Comparison of ENCODE assay signal across 1 cellular context in the genomic region with DNA sequence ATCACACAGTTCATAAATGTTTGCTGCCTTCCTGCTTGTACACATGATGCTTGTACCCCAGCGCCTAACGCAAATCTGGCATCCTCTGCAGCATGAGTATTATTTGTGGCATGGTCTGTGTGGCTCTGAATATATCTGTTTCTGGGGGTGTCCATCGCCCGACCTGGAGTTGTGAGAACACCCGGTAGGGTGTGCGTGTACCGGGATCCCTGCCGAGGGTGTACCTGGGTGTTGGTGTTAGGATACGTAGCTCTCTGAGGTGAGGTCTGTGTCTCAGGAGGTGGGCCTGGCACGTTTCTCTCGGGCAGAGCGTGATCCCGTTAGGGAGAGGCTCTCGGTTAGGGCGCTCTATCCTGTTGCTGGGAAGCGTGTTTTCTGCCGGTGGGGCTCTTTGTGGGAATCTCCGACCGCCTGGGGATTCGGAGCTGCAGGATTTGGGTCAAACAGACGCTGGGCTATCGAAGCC.
TF ChIP-seq lines count a peak whose summit lies in the region.

No MANE protein-coding gene starts in this region.

TF ChIP-seq in HepG2, 621 proteins besides CTCF, POLR2A, EP300 and RAD21 (continued from another document and continues in another):
- no peak for TF ChIP-seq PRMT3 (CRISPR knock-in tag; IDR thresholded peaks at IDR 0.05; ENCODE audit: borderline replicate concordance, low read depth)
- no peak for TF ChIP-seq SRY (CRISPR knock-in tag; IDR thresholded peaks at IDR 0.05)
- TF ChIP-seq, protein P1, sequence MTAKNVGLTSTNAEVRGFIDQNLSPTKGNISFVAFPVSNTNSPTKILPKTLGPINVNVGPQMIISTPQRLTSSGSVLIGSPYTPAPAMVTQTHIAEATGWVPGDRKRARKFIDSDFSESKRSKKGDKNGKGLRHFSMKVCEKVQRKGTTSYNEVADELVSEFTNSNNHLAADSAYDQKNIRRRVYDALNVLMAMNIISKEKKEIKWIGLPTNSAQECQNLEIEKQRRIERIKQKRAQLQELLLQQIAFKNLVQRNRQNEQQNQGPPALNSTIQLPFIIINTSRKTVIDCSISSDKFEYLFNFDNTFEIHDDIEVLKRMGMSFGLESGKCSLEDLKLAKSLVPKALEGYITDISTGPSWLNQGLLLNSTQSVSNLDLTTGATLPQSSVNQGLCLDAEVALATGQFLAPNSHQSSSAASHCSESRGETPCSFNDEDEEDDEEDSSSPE (CRISPR knock-in tag; IDR thresholded peaks at IDR 0.05) = no peak
- no peak for TF ChIP-seq PHB2 (IDR thresholded peaks at IDR 0.05; ENCODE audit: partially characterized antibody)
- TF ChIP-seq ZEB1 (IDR thresholded peaks at IDR 0.05; ENCODE audit: insufficient replicate concordance, low read depth) = no peak
- no peak for TF ChIP-seq HCFC1 (IDR thresholded peaks at IDR 0.05; ENCODE audit: low read depth, low read length)
- no peak for TF ChIP-seq NCOA2 (CRISPR knock-in tag; IDR thresholded peaks at IDR 0.05)
- no peak for TF ChIP-seq NR1H2 (CRISPR knock-in tag; IDR thresholded peaks at IDR 0.05; ENCODE audit: borderline replicate concordance, low read depth)
- TF ChIP-seq NR3C1 (CRISPR knock-in tag; IDR thresholded peaks at IDR 0.05) = no peak
- TF ChIP-seq ELF3 (CRISPR knock-in tag; IDR thresholded peaks at IDR 0.05) = no peak
- TF ChIP-seq, protein P2, sequence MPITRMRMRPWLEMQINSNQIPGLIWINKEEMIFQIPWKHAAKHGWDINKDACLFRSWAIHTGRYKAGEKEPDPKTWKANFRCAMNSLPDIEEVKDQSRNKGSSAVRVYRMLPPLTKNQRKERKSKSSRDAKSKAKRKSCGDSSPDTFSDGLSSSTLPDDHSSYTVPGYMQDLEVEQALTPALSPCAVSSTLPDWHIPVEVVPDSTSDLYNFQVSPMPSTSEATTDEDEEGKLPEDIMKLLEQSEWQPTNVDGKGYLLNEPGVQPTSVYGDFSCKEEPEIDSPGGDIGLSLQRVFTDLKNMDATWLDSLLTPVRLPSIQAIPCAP (CRISPR knock-in tag; IDR thresholded peaks at IDR 0.05; ENCODE audit: low read depth) = no peak
- TF ChIP-seq KLF6 (CRISPR knock-in tag; IDR thresholded peaks at IDR 0.05) = no peak
- peak; percentile 4; the same call in 1 of the 2 replicates for TF ChIP-seq ZNF556 (CRISPR knock-in tag; IDR thresholded peaks at IDR 0.05; ENCODE audit: borderline replicate concordance)
- TF ChIP-seq DPF2 (CRISPR knock-in tag; IDR thresholded peaks at IDR 0.05; ENCODE audit: borderline replicate concordance, low read depth) = 0 out of 2 replicates have a peak, but pooled peaks have one; percentile 22
- TF ChIP-seq ZBTB7A (CRISPR knock-in tag; IDR thresholded peaks at IDR 0.05) = 0 out of 2 replicates have a peak, but pooled peaks have one; percentile 11
- TF ChIP-seq REXO4 (CRISPR knock-in tag; IDR thresholded peaks at IDR 0.05; ENCODE audit: borderline replicate concordance) = no peak
- TF ChIP-seq SP1 (IDR thresholded peaks at IDR 0.05) = no peak
- no peak for TF ChIP-seq SP1 (CRISPR knock-in tag; IDR thresholded peaks at IDR 0.05)
- TF ChIP-seq ZNF383 (CRISPR knock-in tag; IDR thresholded peaks at IDR 0.05; ENCODE audit: borderline replicate concordance) = no peak
- TF ChIP-seq PCBP1 (IDR thresholded peaks at IDR 0.05; ENCODE audit: borderline replicate concordance, low read depth, low read length) = no peak
- TF ChIP-seq ZNF3 (CRISPR knock-in tag; IDR thresholded peaks at IDR 0.05) = no peak
- no peak for TF ChIP-seq SRSF4 (IDR thresholded peaks at IDR 0.05; ENCODE audit: low read depth, low read length, poor library complexity, severe bottlenecking)
- TF ChIP-seq, protein P3, sequence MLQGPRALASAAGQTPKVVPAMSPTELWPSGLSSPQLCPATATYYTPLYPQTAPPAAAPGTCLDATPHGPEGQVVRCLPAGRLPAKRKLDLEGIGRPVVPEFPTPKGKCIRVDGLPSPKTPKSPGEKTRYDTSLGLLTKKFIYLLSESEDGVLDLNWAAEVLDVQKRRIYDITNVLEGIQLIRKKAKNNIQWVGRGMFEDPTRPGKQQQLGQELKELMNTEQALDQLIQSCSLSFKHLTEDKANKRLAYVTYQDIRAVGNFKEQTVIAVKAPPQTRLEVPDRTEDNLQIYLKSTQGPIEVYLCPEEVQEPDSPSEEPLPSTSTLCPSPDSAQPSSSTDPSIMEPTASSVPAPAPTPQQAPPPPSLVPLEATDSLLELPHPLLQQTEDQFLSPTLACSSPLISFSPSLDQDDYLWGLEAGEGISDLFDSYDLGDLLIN (CRISPR knock-in tag; IDR thresholded peaks at IDR 0.05; ENCODE audit: borderline replicate concordance) = no peak
- TF ChIP-seq, protein P4, sequence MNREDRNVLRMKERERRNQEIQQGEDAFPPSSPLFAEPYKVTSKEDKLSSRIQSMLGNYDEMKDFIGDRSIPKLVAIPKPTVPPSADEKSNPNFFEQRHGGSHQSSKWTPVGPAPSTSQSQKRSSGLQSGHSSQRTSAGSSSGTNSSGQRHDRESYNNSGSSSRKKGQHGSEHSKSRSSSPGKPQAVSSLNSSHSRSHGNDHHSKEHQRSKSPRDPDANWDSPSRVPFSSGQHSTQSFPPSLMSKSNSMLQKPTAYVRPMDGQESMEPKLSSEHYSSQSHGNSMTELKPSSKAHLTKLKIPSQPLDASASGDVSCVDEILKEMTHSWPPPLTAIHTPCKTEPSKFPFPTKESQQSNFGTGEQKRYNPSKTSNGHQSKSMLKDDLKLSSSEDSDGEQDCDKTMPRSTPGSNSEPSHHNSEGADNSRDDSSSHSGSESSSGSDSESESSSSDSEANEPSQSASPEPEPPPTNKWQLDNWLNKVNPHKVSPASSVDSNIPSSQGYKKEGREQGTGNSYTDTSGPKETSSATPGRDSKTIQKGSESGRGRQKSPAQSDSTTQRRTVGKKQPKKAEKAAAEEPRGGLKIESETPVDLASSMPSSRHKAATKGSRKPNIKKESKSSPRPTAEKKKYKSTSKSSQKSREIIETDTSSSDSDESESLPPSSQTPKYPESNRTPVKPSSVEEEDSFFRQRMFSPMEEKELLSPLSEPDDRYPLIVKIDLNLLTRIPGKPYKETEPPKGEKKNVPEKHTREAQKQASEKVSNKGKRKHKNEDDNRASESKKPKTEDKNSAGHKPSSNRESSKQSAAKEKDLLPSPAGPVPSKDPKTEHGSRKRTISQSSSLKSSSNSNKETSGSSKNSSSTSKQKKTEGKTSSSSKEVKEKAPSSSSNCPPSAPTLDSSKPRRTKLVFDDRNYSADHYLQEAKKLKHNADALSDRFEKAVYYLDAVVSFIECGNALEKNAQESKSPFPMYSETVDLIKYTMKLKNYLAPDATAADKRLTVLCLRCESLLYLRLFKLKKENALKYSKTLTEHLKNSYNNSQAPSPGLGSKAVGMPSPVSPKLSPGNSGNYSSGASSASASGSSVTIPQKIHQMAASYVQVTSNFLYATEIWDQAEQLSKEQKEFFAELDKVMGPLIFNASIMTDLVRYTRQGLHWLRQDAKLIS (CRISPR knock-in tag; IDR thresholded peaks at IDR 0.05) = no peak
- no peak for TF ChIP-seq ZBTB8A (CRISPR knock-in tag; IDR thresholded peaks at IDR 0.05; ENCODE audit: borderline replicate concordance, low read depth)
- 0 out of 2 replicates have a peak, but pooled peaks have one; percentile 13 for TF ChIP-seq ZNF619 (CRISPR knock-in tag; IDR thresholded peaks at IDR 0.05)
- no peak for TF ChIP-seq GTF2F1 (IDR thresholded peaks at IDR 0.05; ENCODE audit: low read length)
- TF ChIP-seq, protein P5, sequence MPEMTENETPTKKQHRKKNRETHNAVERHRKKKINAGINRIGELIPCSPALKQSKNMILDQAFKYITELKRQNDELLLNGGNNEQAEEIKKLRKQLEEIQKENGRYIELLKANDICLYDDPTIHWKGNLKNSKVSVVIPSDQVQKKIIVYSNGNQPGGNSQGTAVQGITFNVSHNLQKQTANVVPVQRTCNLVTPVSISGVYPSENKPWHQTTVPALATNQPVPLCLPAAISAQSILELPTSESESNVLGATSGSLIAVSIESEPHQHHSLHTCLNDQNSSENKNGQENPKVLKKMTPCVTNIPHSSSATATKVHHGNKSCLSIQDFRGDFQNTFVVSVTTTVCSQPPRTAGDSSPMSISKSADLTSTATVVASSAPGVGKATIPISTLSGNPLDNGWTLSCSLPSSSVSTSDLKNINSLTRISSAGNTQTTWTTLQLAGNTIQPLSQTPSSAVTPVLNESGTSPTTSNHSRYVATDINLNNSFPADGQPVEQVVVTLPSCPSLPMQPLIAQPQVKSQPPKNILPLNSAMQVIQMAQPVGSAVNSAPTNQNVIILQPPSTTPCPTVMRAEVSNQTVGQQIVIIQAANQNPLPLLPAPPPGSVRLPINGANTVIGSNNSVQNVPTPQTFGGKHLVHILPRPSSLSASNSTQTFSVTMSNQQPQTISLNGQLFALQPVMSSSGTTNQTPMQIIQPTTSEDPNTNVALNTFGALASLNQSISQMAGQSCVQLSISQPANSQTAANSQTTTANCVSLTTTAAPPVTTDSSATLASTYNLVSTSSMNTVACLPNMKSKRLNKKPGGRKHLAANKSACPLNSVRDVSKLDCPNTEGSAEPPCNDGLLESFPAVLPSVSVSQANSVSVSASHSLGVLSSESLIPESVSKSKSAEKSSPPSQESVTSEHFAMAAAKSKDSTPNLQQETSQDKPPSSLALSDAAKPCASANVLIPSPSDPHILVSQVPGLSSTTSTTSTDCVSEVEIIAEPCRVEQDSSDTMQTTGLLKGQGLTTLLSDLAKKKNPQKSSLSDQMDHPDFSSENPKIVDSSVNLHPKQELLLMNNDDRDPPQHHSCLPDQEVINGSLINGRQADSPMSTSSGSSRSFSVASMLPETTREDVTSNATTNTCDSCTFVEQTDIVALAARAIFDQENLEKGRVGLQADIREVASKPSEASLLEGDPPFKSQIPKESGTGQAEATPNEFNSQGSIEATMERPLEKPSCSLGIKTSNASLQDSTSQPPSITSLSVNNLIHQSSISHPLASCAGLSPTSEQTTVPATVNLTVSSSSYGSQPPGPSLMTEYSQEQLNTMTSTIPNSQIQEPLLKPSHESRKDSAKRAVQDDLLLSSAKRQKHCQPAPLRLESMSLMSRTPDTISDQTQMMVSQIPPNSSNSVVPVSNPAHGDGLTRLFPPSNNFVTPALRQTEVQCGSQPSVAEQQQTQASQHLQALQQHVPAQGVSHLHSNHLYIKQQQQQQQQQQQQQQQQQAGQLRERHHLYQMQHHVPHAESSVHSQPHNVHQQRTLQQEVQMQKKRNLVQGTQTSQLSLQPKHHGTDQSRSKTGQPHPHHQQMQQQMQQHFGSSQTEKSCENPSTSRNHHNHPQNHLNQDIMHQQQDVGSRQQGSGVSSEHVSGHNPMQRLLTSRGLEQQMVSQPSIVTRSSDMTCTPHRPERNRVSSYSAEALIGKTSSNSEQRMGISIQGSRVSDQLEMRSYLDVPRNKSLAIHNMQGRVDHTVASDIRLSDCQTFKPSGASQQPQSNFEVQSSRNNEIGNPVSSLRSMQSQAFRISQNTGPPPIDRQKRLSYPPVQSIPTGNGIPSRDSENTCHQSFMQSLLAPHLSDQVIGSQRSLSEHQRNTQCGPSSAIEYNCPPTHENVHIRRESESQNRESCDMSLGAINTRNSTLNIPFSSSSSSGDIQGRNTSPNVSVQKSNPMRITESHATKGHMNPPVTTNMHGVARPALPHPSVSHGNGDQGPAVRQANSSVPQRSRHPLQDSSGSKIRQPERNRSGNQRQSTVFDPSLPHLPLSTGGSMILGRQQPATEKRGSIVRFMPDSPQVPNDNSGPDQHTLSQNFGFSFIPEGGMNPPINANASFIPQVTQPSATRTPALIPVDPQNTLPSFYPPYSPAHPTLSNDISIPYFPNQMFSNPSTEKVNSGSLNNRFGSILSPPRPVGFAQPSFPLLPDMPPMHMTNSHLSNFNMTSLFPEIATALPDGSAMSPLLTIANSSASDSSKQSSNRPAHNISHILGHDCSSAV (CRISPR knock-in tag; IDR thresholded peaks at IDR 0.05; ENCODE audit: borderline replicate concordance) = no peak
- no peak for TF ChIP-seq CEBPG (CRISPR knock-in tag; IDR thresholded peaks at IDR 0.05)
- TF ChIP-seq, protein P6, sequence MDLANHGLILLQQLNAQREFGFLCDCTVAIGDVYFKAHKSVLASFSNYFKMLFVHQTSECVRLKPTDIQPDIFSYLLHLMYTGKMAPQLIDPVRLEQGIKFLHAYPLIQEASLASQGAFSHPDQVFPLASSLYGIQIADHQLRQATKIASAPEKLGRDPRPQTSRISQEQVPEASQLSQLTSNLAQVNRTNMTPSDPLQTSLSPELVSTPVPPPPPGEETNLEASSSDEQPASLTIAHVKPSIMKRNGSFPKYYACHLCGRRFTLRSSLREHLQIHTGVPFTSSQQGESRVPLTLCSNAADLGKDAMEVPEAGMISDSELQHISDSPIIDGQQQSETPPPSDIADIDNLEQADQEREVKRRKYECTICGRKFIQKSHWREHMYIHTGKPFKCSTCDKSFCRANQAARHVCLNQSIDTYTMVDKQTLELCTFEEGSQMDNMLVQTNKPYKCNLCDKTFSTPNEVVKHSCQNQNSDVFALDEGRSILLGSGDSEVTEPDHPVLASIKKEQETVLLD (CRISPR knock-in tag; IDR thresholded peaks at IDR 0.05; ENCODE audit: low read depth) = no peak
- TF ChIP-seq RBM39 (IDR thresholded peaks at IDR 0.05; ENCODE audit: low read depth, low read length, poor library complexity, severe bottlenecking) = no peak
- TF ChIP-seq ZNF792 (CRISPR knock-in tag; IDR thresholded peaks at IDR 0.05) = 0 out of 2 replicates have a peak, but pooled peaks have one; percentile 8
- no peak for TF ChIP-seq NCOA1 (CRISPR knock-in tag; IDR thresholded peaks at IDR 0.05)
- TF ChIP-seq AGO2 (optimal IDR thresholded peaks at IDR 0.05; ENCODE audit: low read depth, low read length) = no peak
- TF ChIP-seq ZNF256 (CRISPR knock-in tag; conservative IDR thresholded peaks at IDR 0.05) = no peak
- TF ChIP-seq MBD4 (IDR thresholded peaks at IDR 0.05; ENCODE audit: borderline replicate concordance, low read length) = no peak
- no peak for TF ChIP-seq ZNF205 (CRISPR knock-in tag; IDR thresholded peaks at IDR 0.05)
- no peak for TF ChIP-seq NONO (IDR thresholded peaks at IDR 0.05)
- TF ChIP-seq NONO (CRISPR knock-in tag; conservative IDR thresholded peaks at IDR 0.05) = no peak; the same call in 1 of the 2 replicates
- TF ChIP-seq SALL1 (CRISPR knock-in tag; IDR thresholded peaks at IDR 0.05) = no peak
- TF ChIP-seq, protein P7, sequence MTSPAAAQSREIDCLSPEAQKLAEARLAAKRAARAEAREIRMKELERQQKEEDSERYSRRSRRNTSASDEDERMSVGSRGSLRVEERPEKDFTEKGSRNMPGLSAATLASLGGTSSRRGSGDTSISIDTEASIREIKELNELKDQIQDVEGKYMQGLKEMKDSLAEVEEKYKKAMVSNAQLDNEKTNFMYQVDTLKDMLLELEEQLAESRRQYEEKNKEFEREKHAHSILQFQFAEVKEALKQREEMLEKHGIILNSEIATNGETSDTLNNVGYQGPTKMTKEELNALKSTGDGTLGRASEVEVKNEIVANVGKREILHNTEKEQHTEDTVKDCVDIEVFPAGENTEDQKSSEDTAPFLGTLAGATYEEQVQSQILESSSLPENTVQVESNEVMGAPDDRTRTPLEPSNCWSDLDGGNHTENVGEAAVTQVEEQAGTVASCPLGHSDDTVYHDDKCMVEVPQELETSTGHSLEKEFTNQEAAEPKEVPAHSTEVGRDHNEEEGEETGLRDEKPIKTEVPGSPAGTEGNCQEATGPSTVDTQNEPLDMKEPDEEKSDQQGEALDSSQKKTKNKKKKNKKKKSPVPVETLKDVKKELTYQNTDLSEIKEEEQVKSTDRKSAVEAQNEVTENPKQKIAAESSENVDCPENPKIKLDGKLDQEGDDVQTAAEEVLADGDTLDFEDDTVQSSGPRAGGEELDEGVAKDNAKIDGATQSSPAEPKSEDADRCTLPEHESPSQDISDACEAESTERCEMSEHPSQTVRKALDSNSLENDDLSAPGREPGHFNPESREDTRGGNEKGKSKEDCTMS (CRISPR knock-in tag; conservative IDR thresholded peaks at IDR 0.05) = no peak
- TF ChIP-seq, protein P8, sequence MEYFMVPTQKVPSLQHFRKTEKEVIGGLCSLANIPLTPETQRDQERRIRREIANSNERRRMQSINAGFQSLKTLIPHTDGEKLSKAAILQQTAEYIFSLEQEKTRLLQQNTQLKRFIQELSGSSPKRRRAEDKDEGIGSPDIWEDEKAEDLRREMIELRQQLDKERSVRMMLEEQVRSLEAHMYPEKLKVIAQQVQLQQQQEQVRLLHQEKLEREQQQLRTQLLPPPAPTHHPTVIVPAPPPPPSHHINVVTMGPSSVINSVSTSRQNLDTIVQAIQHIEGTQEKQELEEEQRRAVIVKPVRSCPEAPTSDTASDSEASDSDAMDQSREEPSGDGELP (IDR thresholded peaks at IDR 0.05; ENCODE audit: borderline replicate concordance, low read depth) = no peak
